In genomic region chr11:128694618-128695481, GRCh38 we compare ENCODE assay signal across 1 cellular context.
TF ChIP-seq lines count a peak whose summit lies in the region.

No MANE protein-coding gene starts in this region.

TF ChIP-seq in IMR-90, 13 proteins besides CTCF, POLR2A, EP300 and RAD21:
- TF ChIP-seq CHD1 (IDR thresholded peaks at IDR 0.05; ENCODE audit: low read depth, low read length) (no peak), MXI1 (IDR thresholded peaks at IDR 0.05; ENCODE audit: borderline replicate concordance, low read depth, low read length) (no peak), RCOR1 (IDR thresholded peaks at IDR 0.05; ENCODE audit: insufficient replicate concordance, low read length) (no peak), FOS (IDR thresholded peaks at IDR 0.05; ENCODE audit: low read depth, low read length) (no peak), SMC3 (IDR thresholded peaks at IDR 0.05; ENCODE audit: low read depth, low read length) (no peak), USF2 (IDR thresholded peaks at IDR 0.05; ENCODE audit: low read depth, low read length) (no peak), MAZ (IDR thresholded peaks at IDR 0.05; ENCODE audit: borderline replicate concordance, low read depth, low read length) (no peak), NFE2L2 (IDR thresholded peaks at IDR 0.05; ENCODE audit: low read depth, low read length) (no peak), CEBPB (IDR thresholded peaks at IDR 0.05; ENCODE audit: low read depth, low read length) (no peak), BHLHE40 (IDR thresholded peaks at IDR 0.05; ENCODE audit: low read depth, low read length) (no peak), MAFK (IDR thresholded peaks at IDR 0.05; ENCODE audit: low read depth, low read length) (no peak), RFX5 (IDR thresholded peaks at IDR 0.05; ENCODE audit: low read depth, low read length) (no peak)
- TF ChIP-seq, protein P1, sequence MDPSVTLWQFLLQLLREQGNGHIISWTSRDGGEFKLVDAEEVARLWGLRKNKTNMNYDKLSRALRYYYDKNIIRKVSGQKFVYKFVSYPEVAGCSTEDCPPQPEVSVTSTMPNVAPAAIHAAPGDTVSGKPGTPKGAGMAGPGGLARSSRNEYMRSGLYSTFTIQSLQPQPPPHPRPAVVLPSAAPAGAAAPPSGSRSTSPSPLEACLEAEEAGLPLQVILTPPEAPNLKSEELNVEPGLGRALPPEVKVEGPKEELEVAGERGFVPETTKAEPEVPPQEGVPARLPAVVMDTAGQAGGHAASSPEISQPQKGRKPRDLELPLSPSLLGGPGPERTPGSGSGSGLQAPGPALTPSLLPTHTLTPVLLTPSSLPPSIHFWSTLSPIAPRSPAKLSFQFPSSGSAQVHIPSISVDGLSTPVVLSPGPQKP (IDR thresholded peaks at IDR 0.05; ENCODE audit: borderline replicate concordance, low read depth, low read length): no peak
